Comparison of ENCODE assay signal across 16 cellular contexts in genomic region chr10:44792119-44792783, GRCh38.
DNase-seq lines count a peak whose midpoint lies in the region; ATAC-seq, FAIRE-seq and TF ChIP-seq lines count a peak whose summit lies in the region.
"Had no signal": no experiment of that assay in that cellular context is flagged by ENCODE, and none has a peak within 500 bp of the region (broad histone marks: within the 10 kb centered on the region; RNA-seq: fewer than 3 reads in every experiment).

No MANE protein-coding gene starts in this region.

- H3K27me3 ChIP-seq in GM23248 (replicated peaks; ENCODE audit: insufficient read depth) = no peaks in the 10 kb centered on the region
- H3K27me3 ChIP-seq in mesenchymal stem cell (ENCODE audit: control insufficient read depth in 1 of 2, insufficient read depth in 1 of 2, low read length in 2 of 2) = no peaks in the 10 kb centered on the region
- H3K27me3 ChIP-seq in trophoblast cell (ENCODE audit: insufficient read depth, low read length) = no peaks in the 10 kb centered on the region
- peaks cover 7% of the 10 kb centered on the region; the same call in 1 of the 2 replicates for H3K27me3 ChIP-seq in PC-9 (ENCODE audit: insufficient read depth, low read depth)
- H3K27me3 ChIP-seq: BLaER1 treated with 17β-estradiol and CSF1 and Interleukin-3, amounts not matched to agents 10 nM and 100 nM had no signal

- no peak for ATAC-seq in GM21390 (IDR thresholded peaks at IDR 0.05; ENCODE audit: unreplicated experiment)
- no peak for ATAC-seq in GM19035 (IDR thresholded peaks at IDR 0.05; ENCODE audit: unreplicated experiment)
- ATAC-seq: CD8-positive, alpha-beta T cell had no signal

- H2BK120ac ChIP-seq in mesenchymal stem cell (ENCODE audit: low read depth, low read length) (no peak overlapping the region), trophoblast cell (ENCODE audit: insufficient read depth, low read length, poor library complexity) (no peak overlapping the region)

- H2BK12ac ChIP-seq in mesenchymal stem cell (ENCODE audit: low read length in 2 of 2) = no peak overlapping the region
- H2BK12ac ChIP-seq in trophoblast cell (ENCODE audit: low read length) = no peak overlapping the region

- H3K9ac ChIP-seq in GM23248 (no peak overlapping the region), mesenchymal stem cell (ENCODE audit: low read length) (peak overlapping the region; percentile 1), trophoblast cell (ENCODE audit: low read length) (no peak overlapping the region)
- H3K9ac ChIP-seq: BLaER1 treated with 17β-estradiol and CSF1 and Interleukin-3, amounts not matched to agents 10 nM and 100 nM had no signal

- H3K79me2 ChIP-seq in GM23248 (ENCODE audit: insufficient read depth) = no peaks in the 10 kb centered on the region
- H3K79me2 ChIP-seq in trophoblast cell (ENCODE audit: control insufficient read depth, insufficient read depth, low read length, poor library complexity) = no peaks in the 10 kb centered on the region
- H3K79me2 ChIP-seq in PC-9 (ENCODE audit: low read depth) = no peaks in the 10 kb centered on the region

- no peak overlapping the region for H3K27ac ChIP-seq in GM23248
- H3K27ac ChIP-seq in mesenchymal stem cell (ENCODE audit: low read length, poor library complexity, severe bottlenecking) = no peak overlapping the region
- peak overlapping the region; percentile 22 for H3K27ac ChIP-seq in trophoblast cell (ENCODE audit: low read depth, low read length)
- H3K27ac ChIP-seq in PC-9 = no peak overlapping the region
- H3K27ac ChIP-seq: BLaER1 treated with 17β-estradiol and CSF1 and Interleukin-3, amounts not matched to agents 10 nM and 100 nM; HL-60 had no signal

- H4K8ac ChIP-seq in mesenchymal stem cell (ENCODE audit: low read length) (no peak overlapping the region), trophoblast cell (ENCODE audit: low read depth, low read length) (no peak overlapping the region)

- no peak overlapping the region for H2AK5ac ChIP-seq in mesenchymal stem cell (ENCODE audit: low read length, severe bottlenecking)
- H2AK5ac ChIP-seq in trophoblast cell (ENCODE audit: low read length) = no peak overlapping the region

- CTCF ChIA-PET in PC-9 (lab: Charles Lee) = no interaction called here

- no peak overlapping the region for H2AFZ ChIP-seq in GM23248
- no peak overlapping the region for H2AFZ ChIP-seq in mesenchymal stem cell (ENCODE audit: low read depth, low read length)
- H2AFZ ChIP-seq in trophoblast cell (ENCODE audit: insufficient read depth, low read length, poor library complexity) = no peak overlapping the region
- no peak overlapping the region for H2AFZ ChIP-seq in PC-9

- no peak for TF ChIP-seq CTCF in PC-9 (conservative IDR thresholded peaks at IDR 0.05)

- no peaks in the 10 kb centered on the region for H3K79me1 ChIP-seq in mesenchymal stem cell (replicated peaks; ENCODE audit: low read length, poor library complexity, severe bottlenecking)
- H3K79me1 ChIP-seq in trophoblast cell (ENCODE audit: low read length) = peaks cover 3% of the 10 kb centered on the region

- H3K9me2 ChIP-seq in GM23248 (ENCODE audit: insufficient read depth) = no peaks in the 10 kb centered on the region
- H3K9me2 ChIP-seq in PC-9 (ENCODE audit: insufficient read depth) = no peaks in the 10 kb centered on the region

- H2BK5ac ChIP-seq in mesenchymal stem cell (ENCODE audit: low read depth, low read length, poor library complexity, severe bottlenecking) = no peak overlapping the region
- no peak overlapping the region for H2BK5ac ChIP-seq in trophoblast cell (ENCODE audit: low read depth, low read length, poor library complexity)

- POLR2A ChIA-PET in PC-9 (lab: Charles Lee; ENCODE audit: unreplicated experiment) = no interaction called here

- no peaks in the 10 kb centered on the region for H4K20me1 ChIP-seq in GM23248 (ENCODE audit: insufficient read depth)
- no peaks in the 10 kb centered on the region for H4K20me1 ChIP-seq in PC-9 (ENCODE audit: insufficient read depth)
- H4K20me1 ChIP-seq: BLaER1 treated with 17β-estradiol and CSF1 and Interleukin-3, amounts not matched to agents 10 nM and 100 nM had no signal

- H4K12ac ChIP-seq in trophoblast cell (ENCODE audit: low read depth, low read length) = no peak overlapping the region

- BruUV-seq in PC-9 (replicated peaks; lab: Mats Ljungman, UMichigan) = no TSS peak

- intact Hi-C loops in PC-9 (cut with micrococcal nuclease; ENCODE audit: unreplicated experiment) = no loop called here

- peak; percentile 13 for DNase-seq in GM23248
- no peak for DNase-seq in mesenchymal stem cell
- DNase-seq in trophoblast cell = no peak
- no peak for DNase-seq in PC-9
- DNase-seq in GOT3 (lab: John Stamatoyannopoulos, UW) = no peak
- DNase-seq: Calu3; CD8-positive, alpha-beta T cell; DMS79 treated with DMSO at 0.1 percent for 48 hours; GF-D8; HCEC 1CT had no signal

- no peak overlapping the region for H3K4me2 ChIP-seq in GM23248 (ENCODE audit: unreplicated experiment)
- H3K4me2 ChIP-seq in mesenchymal stem cell (ENCODE audit: low read length, poor library complexity, severe bottlenecking) = no peak overlapping the region
- no peak overlapping the region for H3K4me2 ChIP-seq in trophoblast cell (ENCODE audit: low read length)
- no peak overlapping the region for H3K4me2 ChIP-seq in PC-9
- H3K4me2 ChIP-seq: BLaER1 treated with 17β-estradiol and CSF1 and Interleukin-3, amounts not matched to agents 10 nM and 100 nM had no signal

- H3K36me3 ChIP-seq in GM23248 (ENCODE audit: low read depth) (no peaks in the 10 kb centered on the region), mesenchymal stem cell (ENCODE audit: control insufficient read depth in 1 of 2, insufficient read depth in 2 of 2, low read depth in 1 of 2, low read length in 2 of 2) (no peaks in the 10 kb centered on the region), trophoblast cell (ENCODE audit: control insufficient read depth in 1 of 2, insufficient read depth in 2 of 2, low read length in 2 of 2) (no peaks in the 10 kb centered on the region), PC-9 (ENCODE audit: low read depth) (no peaks in the 10 kb centered on the region)
- H3K36me3 ChIP-seq: BLaER1 treated with 17β-estradiol and CSF1 and Interleukin-3, amounts not matched to agents 10 nM and 100 nM had no signal

- H3K4me1 ChIP-seq in GM23248 (ENCODE audit: insufficient read depth) (no peaks in the 10 kb centered on the region), mesenchymal stem cell (ENCODE audit: control insufficient read depth, insufficient read depth, low read depth, low read length) (peaks cover 8% of the 10 kb centered on the region), trophoblast cell (ENCODE audit: control insufficient read depth in 1 of 2, insufficient read depth in 2 of 2, low read length in 2 of 2) (peaks cover 7 to 20% of the 10 kb centered on the region in 2 experiments), PC-9 (replicated peaks; ENCODE audit: insufficient read depth) (no peaks in the 10 kb centered on the region)
- H3K4me1 ChIP-seq: BLaER1 treated with 17β-estradiol and CSF1 and Interleukin-3, amounts not matched to agents 10 nM and 100 nM had no signal

- peaks cover 5% of the 10 kb centered on the region; the same call in 1 of the 2 replicates for H3F3A ChIP-seq in GM23248 (ENCODE audit: insufficient read depth)
- H3F3A ChIP-seq in PC-9 (ENCODE audit: insufficient read depth, low read depth) = no peaks in the 10 kb centered on the region

- WGBS in GM23248 (ENCODE audit: low coverage in 1 of 2, low lambda C conversion rate in 2 of 2, missing lambda C conversion rate in 2 of 2), 2 experiments = 51 to 61% methylated on average over 5 of the region's 5 CpGs
- WGBS in mesenchymal stem cell = 89% methylated on average over 4 of the region's 5 CpGs
- no CpG with 5 or more reads among the region's 5 CpGs for WGBS in trophoblast cell (ENCODE audit: extremely low coverage, insufficient coverage, insufficient read length)

- H3K23ac ChIP-seq in mesenchymal stem cell (ENCODE audit: low read length in 2 of 2) (no peak overlapping the region), trophoblast cell (ENCODE audit: low read length) (no peak overlapping the region)

- no peak overlapping the region for H3K18ac ChIP-seq in mesenchymal stem cell (ENCODE audit: low read depth in 1 of 2, low read length in 2 of 2)
- no peak overlapping the region for H3K18ac ChIP-seq in trophoblast cell (ENCODE audit: low read length)

- H3K14ac ChIP-seq in mesenchymal stem cell (ENCODE audit: low read length in 2 of 2) (no peak overlapping the region), trophoblast cell (ENCODE audit: low read length) (no peak overlapping the region)

- FAIRE-seq in endometrium (lab: Jason Lieb, UNC) = peak; percentile 78
- FAIRE-seq: H54 had no signal

- no peak overlapping the region for H3K4ac ChIP-seq in mesenchymal stem cell (ENCODE audit: low read depth in 1 of 2, low read length in 2 of 2)
- no peak overlapping the region for H3K4ac ChIP-seq in trophoblast cell (ENCODE audit: low read depth, low read length)

- no peak overlapping the region for H2BK15ac ChIP-seq in mesenchymal stem cell (ENCODE audit: low read depth, poor library complexity, severe bottlenecking)

- no peak overlapping the region for H3K4me3 ChIP-seq in GM23248
- no peak overlapping the region for H3K4me3 ChIP-seq in mesenchymal stem cell (ENCODE audit: insufficient read depth in 1 of 2, low read depth in 1 of 2, low read length in 2 of 2)
- H3K4me3 ChIP-seq in trophoblast cell (ENCODE audit: low read depth, low read length) = no peak overlapping the region
- H3K4me3 ChIP-seq in PC-9 = no peak overlapping the region
- H3K4me3 ChIP-seq: BLaER1 treated with 17β-estradiol and CSF1 and Interleukin-3, amounts not matched to agents 10 nM and 100 nM had no signal

- in situ Hi-C loops in GM23248 (cut with MboI) = no loop called here

- H3K9me3 ChIP-seq in GM23248 (ENCODE audit: low read depth) (no peaks in the 10 kb centered on the region), mesenchymal stem cell (ENCODE audit: control insufficient read depth, low read length) (no peaks in the 10 kb centered on the region), trophoblast cell (ENCODE audit: insufficient read depth, low read depth, low read length) (no peaks in the 10 kb centered on the region), PC-9 (ENCODE audit: insufficient read depth, low read depth) (no peaks in the 10 kb centered on the region; the same call in 1 of the 2 replicates)
- H3K9me3 ChIP-seq: BLaER1 treated with 17β-estradiol and CSF1 and Interleukin-3, amounts not matched to agents 10 nM and 100 nM had no signal

- no peak overlapping the region for H4K91ac ChIP-seq in mesenchymal stem cell (ENCODE audit: low read length)
- H4K91ac ChIP-seq in trophoblast cell (ENCODE audit: low read depth, low read length) = peak overlapping the region; percentile 1
